ENCODE assay signal across 16 cellular contexts in the genomic region with DNA sequence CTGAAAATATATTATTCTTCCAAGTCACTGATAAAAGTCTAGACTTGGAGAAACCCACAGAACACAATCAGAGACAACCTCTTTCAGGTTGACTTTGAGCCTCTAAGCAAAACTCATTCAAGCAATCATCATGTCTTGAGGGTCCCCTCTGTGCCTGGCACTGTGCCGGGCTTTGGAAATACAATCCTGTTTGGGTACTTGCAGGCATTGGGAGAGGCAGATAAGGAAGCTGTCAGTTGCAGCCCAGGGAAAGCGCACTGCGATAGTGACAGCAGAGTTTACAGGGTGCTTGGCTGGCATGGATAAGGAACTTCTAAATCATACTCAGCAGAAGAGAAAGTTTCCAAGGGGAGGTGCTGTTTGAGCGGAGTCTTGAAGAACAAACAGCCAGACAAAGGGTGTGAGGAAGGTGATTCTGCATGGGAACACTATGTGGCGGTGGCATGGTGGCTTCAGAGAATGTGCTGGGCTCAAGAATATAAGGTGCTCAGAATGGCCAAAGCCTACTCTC. TPM values are rescaled to one million over a fixed set of nuclear protein-coding genes. Genes with fewer than 3 reads are reported as not detected.
DNase-seq lines count a peak whose midpoint lies in the region; ATAC-seq and TF ChIP-seq lines count a peak whose summit lies in the region.
"Had no signal": no experiment of that assay in that cellular context is flagged by ENCODE, and none has a peak within 500 bp of the region (broad histone marks: within the 10 kb centered on the region; RNA-seq: fewer than 3 reads in every experiment).

No MANE protein-coding gene starts in this region.

- H3K4me1 ChIP-seq in right atrium auricular region (peaks cover 0 to 32% of the 10 kb centered on the region in 2 donors), cardiac muscle cell (ENCODE audit: low read depth) (peaks cover 56% of the 10 kb centered on the region), mucosa of stomach (ENCODE audit: control insufficient read depth, insufficient read depth, low read length) (peaks cover 21% of the 10 kb centered on the region), ascending aorta (no peaks in the 10 kb centered on the region)

- TF ChIP-seq CTCF in right atrium auricular region (IDR thresholded peaks at IDR 0.05) (no peak), cardiac muscle cell (IDR thresholded peaks at IDR 0.05; ENCODE audit: low read depth, low read length) (no peak), ascending aorta (IDR thresholded peaks at IDR 0.05) (no peak)

- peak; percentile 66 for ATAC-seq in Right ventricle myocardium superior (ENCODE audit: poor library complexity)
- ATAC-seq in GM21825 (IDR thresholded peaks at IDR 0.05; ENCODE audit: unreplicated experiment): no peak
- ATAC-seq in SK-N-SH treated with all-trans-retinoic acid at 6 μM for 48 hours: no peak

- H3K27me3 ChIP-seq in right atrium auricular region: no peaks in the 10 kb centered on the region
- H3K27me3 ChIP-seq in cardiac muscle cell: no peaks in the 10 kb centered on the region
- H3K27me3 ChIP-seq in mucosa of stomach (ENCODE audit: control insufficient read depth, insufficient read depth, low read length): no peaks in the 10 kb centered on the region
- no peaks in the 10 kb centered on the region for H3K27me3 ChIP-seq in ascending aorta
- H3K27me3 ChIP-seq: BLaER1 had no signal

- no peak overlapping the region for H3K4me3 ChIP-seq in right atrium auricular region
- H3K4me3 ChIP-seq in cardiac muscle cell: no peak overlapping the region
- H3K4me3 ChIP-seq in mucosa of stomach (ENCODE audit: low read length): no peak overlapping the region
- H3K4me3 ChIP-seq in ascending aorta: no peak overlapping the region
- H3K4me3 ChIP-seq: BLaER1, HAP-1 had no signal

- peak overlapping the region; percentile 15 for H3K9ac ChIP-seq in mucosa of stomach (ENCODE audit: low read length)
- H3K9ac ChIP-seq: BLaER1 had no signal

- H3K36me3 ChIP-seq in right atrium auricular region (peaks cover 10% of the 10 kb centered on the region), cardiac muscle cell (no peaks in the 10 kb centered on the region), mucosa of stomach (ENCODE audit: control insufficient read depth, insufficient read depth, low read length) (no peaks in the 10 kb centered on the region), ascending aorta (no peaks in the 10 kb centered on the region)
- H3K36me3 ChIP-seq: BLaER1, HAP-1 had no signal

- H3K27ac ChIP-seq in right atrium auricular region (peak overlapping the region in 1 of 2 donors; percentile 64), cardiac muscle cell (peak overlapping the region; percentile 58), ascending aorta (no peak overlapping the region)
- H3K27ac ChIP-seq: BLaER1 had no signal

- no peaks in the 10 kb centered on the region for H3K9me3 ChIP-seq in right atrium auricular region
- no peaks in the 10 kb centered on the region for H3K9me3 ChIP-seq in cardiac muscle cell (ENCODE audit: low read depth)
- H3K9me3 ChIP-seq in mucosa of stomach (ENCODE audit: control insufficient read depth, low read length): no peaks in the 10 kb centered on the region
- H3K9me3 ChIP-seq in ascending aorta: no peaks in the 10 kb centered on the region
- H3K9me3 ChIP-seq: BLaER1, Caco-2, HAP-1 had no signal

- no peak for DNase-seq in Right ventricle myocardium superior
- DNase-seq in right atrium auricular region (ENCODE audit: low spot score): no peak
- peak in 1 of 2 donors; percentile 52 for DNase-seq in cardiac muscle cell (ENCODE audit: low read depth in 1 of 2, low spot score in 1 of 2)
- no peak for DNase-seq in ascending aorta (ENCODE audit: low spot score in 2 of 2)
- no peak for DNase-seq in C1 segment of cervical spinal cord (lab: John Stamatoyannopoulos, UW)
- DNase-seq: 8988T, Caco-2, NCI-H1436, NCI-H2029 treated with DMSO at 0.1 percent for 48 hours, NCI-H510A treated with DMSO at 0.1 percent for 48 hours had no signal

- intact Hi-C loops in Right ventricle myocardium superior (cut with DNase I) (no loop called here), ascending aorta (cut with DNase I) (no loop called here)

TF ChIP-seq in SK-N-SH treated with all-trans-retinoic acid at 6 μM for 48 hours, 23 proteins besides CTCF, POLR2A, EP300 and RAD21:
- no peak for TF ChIP-seq ZC3H10 (CRISPR knock-in tag; IDR thresholded peaks at IDR 0.05)
- no peak for TF ChIP-seq RARB (CRISPR knock-in tag; IDR thresholded peaks at IDR 0.05)
- TF ChIP-seq, protein P1, sequence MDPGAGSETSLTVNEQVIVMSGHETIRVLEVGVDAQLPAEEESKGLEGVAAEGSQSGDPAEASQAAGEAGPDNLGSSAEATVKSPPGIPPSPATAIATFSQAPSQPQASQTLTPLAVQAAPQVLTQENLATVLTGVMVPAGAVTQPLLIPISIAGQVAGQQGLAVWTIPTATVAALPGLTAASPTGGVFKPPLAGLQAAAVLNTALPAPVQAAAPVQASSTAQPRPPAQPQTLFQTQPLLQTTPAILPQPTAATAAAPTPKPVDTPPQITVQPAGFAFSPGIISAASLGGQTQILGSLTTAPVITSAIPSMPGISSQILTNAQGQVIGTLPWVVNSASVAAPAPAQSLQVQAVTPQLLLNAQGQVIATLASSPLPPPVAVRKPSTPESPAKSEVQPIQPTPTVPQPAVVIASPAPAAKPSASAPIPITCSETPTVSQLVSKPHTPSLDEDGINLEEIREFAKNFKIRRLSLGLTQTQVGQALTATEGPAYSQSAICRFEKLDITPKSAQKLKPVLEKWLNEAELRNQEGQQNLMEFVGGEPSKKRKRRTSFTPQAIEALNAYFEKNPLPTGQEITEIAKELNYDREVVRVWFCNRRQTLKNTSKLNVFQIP (CRISPR knock-in tag; IDR thresholded peaks at IDR 0.05; ENCODE audit: borderline replicate concordance, low read depth): no peak
- TF ChIP-seq CSDC2 (CRISPR knock-in tag; IDR thresholded peaks at IDR 0.05): no peak
- TF ChIP-seq OSR1 (CRISPR knock-in tag; IDR thresholded peaks at IDR 0.05): no peak
- no peak for TF ChIP-seq GLIS3 (CRISPR knock-in tag; IDR thresholded peaks at IDR 0.05)
- TF ChIP-seq ISL1 (CRISPR knock-in tag; IDR thresholded peaks at IDR 0.05): no peak
- no peak for TF ChIP-seq ZNF70 (CRISPR knock-in tag; IDR thresholded peaks at IDR 0.05)
- no peak for TF ChIP-seq ZFP30 (CRISPR knock-in tag; IDR thresholded peaks at IDR 0.05)
- TF ChIP-seq ZFP3 (CRISPR knock-in tag; IDR thresholded peaks at IDR 0.05): no peak
- no peak for TF ChIP-seq SNAI2 (CRISPR knock-in tag; IDR thresholded peaks at IDR 0.05)
- TF ChIP-seq, protein P2, sequence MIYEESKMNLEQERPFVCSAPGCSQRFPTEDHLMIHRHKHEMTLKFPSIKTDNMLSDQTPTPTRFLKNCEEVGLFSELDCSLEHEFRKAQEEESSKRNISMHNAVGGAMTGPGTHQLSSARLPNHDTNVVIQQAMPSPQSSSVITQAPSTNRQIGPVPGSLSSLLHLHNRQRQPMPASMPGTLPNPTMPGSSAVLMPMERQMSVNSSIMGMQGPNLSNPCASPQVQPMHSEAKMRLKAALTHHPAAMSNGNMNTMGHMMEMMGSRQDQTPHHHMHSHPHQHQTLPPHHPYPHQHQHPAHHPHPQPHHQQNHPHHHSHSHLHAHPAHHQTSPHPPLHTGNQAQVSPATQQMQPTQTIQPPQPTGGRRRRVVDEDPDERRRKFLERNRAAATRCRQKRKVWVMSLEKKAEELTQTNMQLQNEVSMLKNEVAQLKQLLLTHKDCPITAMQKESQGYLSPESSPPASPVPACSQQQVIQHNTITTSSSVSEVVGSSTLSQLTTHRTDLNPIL (CRISPR knock-in tag; IDR thresholded peaks at IDR 0.05; ENCODE audit: low read depth): no peak
- TF ChIP-seq TCF4 (CRISPR knock-in tag; IDR thresholded peaks at IDR 0.05; ENCODE audit: borderline replicate concordance): no peak
TF ChIP-seq in SK-N-SH treated with all-trans-retinoic acid at 6 μM for 48 hours: peak in this region for 0.

RNA-seq across cellular contexts. Expression of a gene that starts 9.1 kb away (rescaled TPM):
- total RNA-seq in Right ventricle myocardium superior (12.4 TPM), right atrium auricular region (10 to 100 TPM; 15.4 to 17.7 TPM), cardiac muscle cell (3.5 and 8.6 TPM in 2 replicates), ascending aorta (0.85 TPM)
- polyA plus RNA-seq in cardiac muscle cell: 3.5 and 9.0 TPM in 2 replicates
- total RNA-seq: Caco-2 had no signal
- polyA plus RNA-seq: IgD-negative memory B cell had no signal
